1 cellular context compared by ENCODE assay signal in the genomic region with DNA sequence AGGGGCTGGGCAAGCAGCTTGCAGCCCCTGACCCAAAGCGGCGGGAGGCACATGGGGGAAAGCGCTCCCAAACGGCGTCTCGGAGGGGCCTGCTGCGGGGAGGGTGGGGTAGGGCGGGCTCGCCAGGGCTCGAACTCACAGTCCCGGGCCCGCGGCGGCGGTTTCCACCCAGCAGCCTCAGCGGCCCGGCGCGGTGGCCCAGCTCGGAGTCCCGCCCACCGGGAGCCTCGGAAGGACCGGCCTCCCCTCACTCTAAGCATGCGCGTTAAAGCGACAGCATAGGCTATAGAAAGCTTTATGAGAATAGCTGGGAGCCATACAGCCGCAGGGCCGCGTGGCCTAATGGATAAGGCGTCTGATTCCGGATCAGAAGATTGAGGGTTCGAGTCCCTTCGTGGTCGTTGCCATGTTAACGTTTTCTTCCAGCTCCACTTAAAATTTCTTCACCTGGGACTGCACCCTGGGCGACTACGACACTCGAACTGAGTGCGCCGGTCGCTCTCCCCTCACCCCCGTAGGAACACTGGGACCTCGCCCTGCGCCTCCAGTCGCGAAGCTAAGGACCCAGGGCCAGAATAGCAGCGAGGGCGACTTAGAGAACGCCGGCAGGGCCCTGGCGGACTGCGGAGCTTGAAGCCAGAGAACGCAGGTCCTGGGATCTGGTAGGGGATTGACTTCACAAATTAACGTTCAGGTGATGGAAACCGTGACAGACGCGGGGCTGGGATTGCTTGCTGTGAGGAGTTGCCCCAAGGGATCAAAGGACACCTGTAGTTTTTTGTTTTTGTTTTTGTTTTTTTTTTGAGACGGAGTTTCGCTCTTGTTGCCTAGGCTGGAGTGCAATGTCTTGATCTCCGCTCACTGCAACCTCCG.
TF ChIP-seq lines count a peak whose summit lies in the region.

No MANE protein-coding gene starts in this region.

TF ChIP-seq in GM12878, 131 proteins besides CTCF, POLR2A, EP300 and RAD21 (continues in another document):
- TF ChIP-seq YBX1 (IDR thresholded peaks at IDR 0.05): no peak
- TF ChIP-seq NRF1 (conservative IDR thresholded peaks at IDR 0.05; ENCODE audit: low read depth, low read length): peak; percentile 46
- peak; percentile 99 for TF ChIP-seq SREBF2 (IDR thresholded peaks at IDR 0.05; ENCODE audit: low read length)
- TF ChIP-seq RB1 (IDR thresholded peaks at IDR 0.05; ENCODE audit: borderline replicate concordance): peak; percentile 72; the same call in 1 of the 2 replicates
- no peak for TF ChIP-seq SIN3A (IDR thresholded peaks at IDR 0.05; ENCODE audit: low read depth, low read length)
- TF ChIP-seq KLF5 (IDR thresholded peaks at IDR 0.05; ENCODE audit: partially characterized antibody): peak; percentile 94
- no peak for TF ChIP-seq RBBP5 (conservative IDR thresholded peaks at IDR 0.05)
- TF ChIP-seq IKZF1 (conservative IDR thresholded peaks at IDR 0.05): peak; percentile 64
- peak; percentile 33; the same call in 1 of the 2 replicates for TF ChIP-seq BACH1 (IDR thresholded peaks at IDR 0.05; ENCODE audit: borderline replicate concordance)
- peak; percentile 91 for TF ChIP-seq TBL1XR1 (IDR thresholded peaks at IDR 0.05; ENCODE audit: low read depth, low read length)
- 0 out of 2 replicates have a peak, but pooled peaks have one; percentile 59 for TF ChIP-seq IRF4 (IDR thresholded peaks at IDR 0.05; ENCODE audit: low read depth, low read length)
- peak; percentile 41 for TF ChIP-seq DPF2 (IDR thresholded peaks at IDR 0.05)
- TF ChIP-seq CHD2 (IDR thresholded peaks at IDR 0.05; ENCODE audit: borderline replicate concordance, low read depth, low read length): 0 out of 2 replicates have a peak, but pooled peaks have one; percentile 25
- TF ChIP-seq GATAD2B (conservative IDR thresholded peaks at IDR 0.05; ENCODE audit: low read depth): peak; percentile 67; the same call in 1 of the 2 replicates
- TF ChIP-seq ZNF384 (IDR thresholded peaks at IDR 0.05; ENCODE audit: borderline replicate concordance, low read depth, low read length): no peak
- no peak for TF ChIP-seq BCL11A (IDR thresholded peaks at IDR 0.05; ENCODE audit: low read depth, low read length)
- peak; percentile 81 for TF ChIP-seq RUNX3 (IDR thresholded peaks at IDR 0.05; ENCODE audit: low read length)
- TF ChIP-seq SMARCA5 (IDR thresholded peaks at IDR 0.05): peak; percentile 82
- TF ChIP-seq, protein P1, sequence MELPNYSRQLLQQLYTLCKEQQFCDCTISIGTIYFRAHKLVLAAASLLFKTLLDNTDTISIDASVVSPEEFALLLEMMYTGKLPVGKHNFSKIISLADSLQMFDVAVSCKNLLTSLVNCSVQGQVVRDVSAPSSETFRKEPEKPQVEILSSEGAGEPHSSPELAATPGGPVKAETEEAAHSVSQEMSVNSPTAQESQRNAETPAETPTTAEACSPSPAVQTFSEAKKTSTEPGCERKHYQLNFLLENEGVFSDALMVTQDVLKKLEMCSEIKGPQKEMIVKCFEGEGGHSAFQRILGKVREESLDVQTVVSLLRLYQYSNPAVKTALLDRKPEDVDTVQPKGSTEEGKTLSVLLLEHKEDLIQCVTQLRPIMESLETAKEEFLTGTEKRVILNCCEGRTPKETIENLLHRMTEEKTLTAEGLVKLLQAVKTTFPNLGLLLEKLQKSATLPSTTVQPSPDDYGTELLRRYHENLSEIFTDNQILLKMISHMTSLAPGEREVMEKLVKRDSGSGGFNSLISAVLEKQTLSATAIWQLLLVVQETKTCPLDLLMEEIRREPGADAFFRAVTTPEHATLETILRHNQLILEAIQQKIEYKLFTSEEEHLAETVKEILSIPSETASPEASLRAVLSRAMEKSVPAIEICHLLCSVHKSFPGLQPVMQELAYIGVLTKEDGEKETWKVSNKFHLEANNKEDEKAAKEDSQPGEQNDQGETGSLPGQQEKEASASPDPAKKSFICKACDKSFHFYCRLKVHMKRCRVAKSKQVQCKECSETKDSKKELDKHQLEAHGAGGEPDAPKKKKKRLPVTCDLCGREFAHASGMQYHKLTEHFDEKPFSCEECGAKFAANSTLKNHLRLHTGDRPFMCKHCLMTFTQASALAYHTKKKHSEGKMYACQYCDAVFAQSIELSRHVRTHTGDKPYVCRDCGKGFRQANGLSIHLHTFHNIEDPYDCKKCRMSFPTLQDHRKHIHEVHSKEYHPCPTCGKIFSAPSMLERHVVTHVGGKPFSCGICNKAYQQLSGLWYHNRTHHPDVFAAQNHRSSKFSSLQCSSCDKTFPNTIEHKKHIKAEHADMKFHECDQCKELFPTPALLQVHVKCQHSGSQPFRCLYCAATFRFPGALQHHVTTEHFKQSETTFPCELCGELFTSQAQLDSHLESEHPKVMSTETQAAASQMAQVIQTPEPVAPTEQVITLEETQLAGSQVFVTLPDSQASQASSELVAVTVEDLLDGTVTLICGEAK (IDR thresholded peaks at IDR 0.05; ENCODE audit: borderline replicate concordance): peak; percentile 85
- TF ChIP-seq NFYA (IDR thresholded peaks at IDR 0.05; ENCODE audit: borderline replicate concordance, low read depth, low read length): no peak
- 0 out of 2 replicates have a peak, but pooled peaks have one; percentile 11 for TF ChIP-seq MXI1 (IDR thresholded peaks at IDR 0.05; ENCODE audit: low read depth, low read length)
- TF ChIP-seq, protein P2, sequence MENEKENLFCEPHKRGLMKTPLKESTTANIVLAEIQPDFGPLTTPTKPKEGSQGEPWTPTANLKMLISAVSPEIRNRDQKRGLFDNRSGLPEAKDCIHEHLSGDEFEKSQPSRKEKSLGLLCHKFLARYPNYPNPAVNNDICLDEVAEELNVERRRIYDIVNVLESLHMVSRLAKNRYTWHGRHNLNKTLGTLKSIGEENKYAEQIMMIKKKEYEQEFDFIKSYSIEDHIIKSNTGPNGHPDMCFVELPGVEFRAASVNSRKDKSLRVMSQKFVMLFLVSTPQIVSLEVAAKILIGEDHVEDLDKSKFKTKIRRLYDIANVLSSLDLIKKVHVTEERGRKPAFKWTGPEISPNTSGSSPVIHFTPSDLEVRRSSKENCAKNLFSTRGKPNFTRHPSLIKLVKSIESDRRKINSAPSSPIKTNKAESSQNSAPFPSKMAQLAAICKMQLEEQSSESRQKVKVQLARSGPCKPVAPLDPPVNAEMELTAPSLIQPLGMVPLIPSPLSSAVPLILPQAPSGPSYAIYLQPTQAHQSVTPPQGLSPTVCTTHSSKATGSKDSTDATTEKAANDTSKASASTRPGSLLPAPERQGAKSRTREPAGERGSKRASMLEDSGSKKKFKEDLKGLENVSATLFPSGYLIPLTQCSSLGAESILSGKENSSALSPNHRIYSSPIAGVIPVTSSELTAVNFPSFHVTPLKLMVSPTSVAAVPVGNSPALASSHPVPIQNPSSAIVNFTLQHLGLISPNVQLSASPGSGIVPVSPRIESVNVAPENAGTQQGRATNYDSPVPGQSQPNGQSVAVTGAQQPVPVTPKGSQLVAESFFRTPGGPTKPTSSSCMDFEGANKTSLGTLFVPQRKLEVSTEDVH (IDR thresholded peaks at IDR 0.05; ENCODE audit: low read depth, partially characterized antibody): no peak
- no peak for TF ChIP-seq FOXK2 (IDR thresholded peaks at IDR 0.05)
- TF ChIP-seq, protein P3, sequence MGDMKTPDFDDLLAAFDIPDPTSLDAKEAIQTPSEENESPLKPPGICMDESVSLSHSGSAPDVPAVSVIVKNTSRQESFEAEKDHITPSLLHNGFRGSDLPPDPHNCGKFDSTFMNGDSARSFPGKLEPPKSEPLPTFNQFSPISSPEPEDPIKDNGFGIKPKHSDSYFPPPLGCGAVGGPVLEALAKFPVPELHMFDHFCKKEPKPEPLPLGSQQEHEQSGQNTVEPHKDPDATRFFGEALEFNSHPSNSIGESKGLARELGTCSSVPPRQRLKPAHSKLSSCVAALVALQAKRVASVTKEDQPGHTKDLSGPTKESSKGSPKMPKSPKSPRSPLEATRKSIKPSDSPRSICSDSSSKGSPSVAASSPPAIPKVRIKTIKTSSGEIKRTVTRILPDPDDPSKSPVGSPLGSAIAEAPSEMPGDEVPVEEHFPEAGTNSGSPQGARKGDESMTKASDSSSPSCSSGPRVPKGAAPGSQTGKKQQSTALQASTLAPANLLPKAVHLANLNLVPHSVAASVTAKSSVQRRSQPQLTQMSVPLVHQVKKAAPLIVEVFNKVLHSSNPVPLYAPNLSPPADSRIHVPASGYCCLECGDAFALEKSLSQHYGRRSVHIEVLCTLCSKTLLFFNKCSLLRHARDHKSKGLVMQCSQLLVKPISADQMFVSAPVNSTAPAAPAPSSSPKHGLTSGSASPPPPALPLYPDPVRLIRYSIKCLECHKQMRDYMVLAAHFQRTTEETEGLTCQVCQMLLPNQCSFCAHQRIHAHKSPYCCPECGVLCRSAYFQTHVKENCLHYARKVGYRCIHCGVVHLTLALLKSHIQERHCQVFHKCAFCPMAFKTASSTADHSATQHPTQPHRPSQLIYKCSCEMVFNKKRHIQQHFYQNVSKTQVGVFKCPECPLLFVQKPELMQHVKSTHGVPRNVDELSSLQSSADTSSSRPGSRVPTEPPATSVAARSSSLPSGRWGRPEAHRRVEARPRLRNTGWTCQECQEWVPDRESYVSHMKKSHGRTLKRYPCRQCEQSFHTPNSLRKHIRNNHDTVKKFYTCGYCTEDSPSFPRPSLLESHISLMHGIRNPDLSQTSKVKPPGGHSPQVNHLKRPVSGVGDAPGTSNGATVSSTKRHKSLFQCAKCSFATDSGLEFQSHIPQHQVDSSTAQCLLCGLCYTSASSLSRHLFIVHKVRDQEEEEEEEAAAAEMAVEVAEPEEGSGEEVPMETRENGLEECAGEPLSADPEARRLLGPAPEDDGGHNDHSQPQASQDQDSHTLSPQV (IDR thresholded peaks at IDR 0.05): no peak
- TF ChIP-seq, protein P4, sequence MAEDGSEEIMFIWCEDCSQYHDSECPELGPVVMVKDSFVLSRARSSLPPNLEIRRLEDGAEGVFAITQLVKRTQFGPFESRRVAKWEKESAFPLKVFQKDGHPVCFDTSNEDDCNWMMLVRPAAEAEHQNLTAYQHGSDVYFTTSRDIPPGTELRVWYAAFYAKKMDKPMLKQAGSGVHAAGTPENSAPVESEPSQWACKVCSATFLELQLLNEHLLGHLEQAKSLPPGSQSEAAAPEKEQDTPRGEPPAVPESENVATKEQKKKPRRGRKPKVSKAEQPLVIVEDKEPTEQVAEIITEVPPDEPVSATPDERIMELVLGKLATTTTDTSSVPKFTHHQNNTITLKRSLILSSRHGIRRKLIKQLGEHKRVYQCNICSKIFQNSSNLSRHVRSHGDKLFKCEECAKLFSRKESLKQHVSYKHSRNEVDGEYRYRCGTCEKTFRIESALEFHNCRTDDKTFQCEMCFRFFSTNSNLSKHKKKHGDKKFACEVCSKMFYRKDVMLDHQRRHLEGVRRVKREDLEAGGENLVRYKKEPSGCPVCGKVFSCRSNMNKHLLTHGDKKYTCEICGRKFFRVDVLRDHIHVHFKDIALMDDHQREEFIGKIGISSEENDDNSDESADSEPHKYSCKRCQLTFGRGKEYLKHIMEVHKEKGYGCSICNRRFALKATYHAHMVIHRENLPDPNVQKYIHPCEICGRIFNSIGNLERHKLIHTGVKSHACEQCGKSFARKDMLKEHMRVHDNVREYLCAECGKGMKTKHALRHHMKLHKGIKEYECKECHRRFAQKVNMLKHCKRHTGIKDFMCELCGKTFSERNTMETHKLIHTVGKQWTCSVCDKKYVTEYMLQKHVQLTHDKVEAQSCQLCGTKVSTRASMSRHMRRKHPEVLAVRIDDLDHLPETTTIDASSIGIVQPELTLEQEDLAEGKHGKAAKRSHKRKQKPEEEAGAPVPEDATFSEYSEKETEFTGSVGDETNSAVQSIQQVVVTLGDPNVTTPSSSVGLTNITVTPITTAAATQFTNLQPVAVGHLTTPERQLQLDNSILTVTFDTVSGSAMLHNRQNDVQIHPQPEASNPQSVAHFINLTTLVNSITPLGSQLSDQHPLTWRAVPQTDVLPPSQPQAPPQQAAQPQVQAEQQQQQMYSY (CRISPR knock-in tag; IDR thresholded peaks at IDR 0.05): no peak
- no peak; the same call in 2 of the 3 replicates for TF ChIP-seq POU2F2 (IDR thresholded peaks at IDR 0.05; ENCODE audit: borderline replicate concordance, low read depth, low read length)
- no peak for TF ChIP-seq BMI1 (IDR thresholded peaks at IDR 0.05; ENCODE audit: borderline replicate concordance)
- peak; percentile 99 for TF ChIP-seq TARDBP (IDR thresholded peaks at IDR 0.05; ENCODE audit: borderline replicate concordance)
- TF ChIP-seq, protein P5, sequence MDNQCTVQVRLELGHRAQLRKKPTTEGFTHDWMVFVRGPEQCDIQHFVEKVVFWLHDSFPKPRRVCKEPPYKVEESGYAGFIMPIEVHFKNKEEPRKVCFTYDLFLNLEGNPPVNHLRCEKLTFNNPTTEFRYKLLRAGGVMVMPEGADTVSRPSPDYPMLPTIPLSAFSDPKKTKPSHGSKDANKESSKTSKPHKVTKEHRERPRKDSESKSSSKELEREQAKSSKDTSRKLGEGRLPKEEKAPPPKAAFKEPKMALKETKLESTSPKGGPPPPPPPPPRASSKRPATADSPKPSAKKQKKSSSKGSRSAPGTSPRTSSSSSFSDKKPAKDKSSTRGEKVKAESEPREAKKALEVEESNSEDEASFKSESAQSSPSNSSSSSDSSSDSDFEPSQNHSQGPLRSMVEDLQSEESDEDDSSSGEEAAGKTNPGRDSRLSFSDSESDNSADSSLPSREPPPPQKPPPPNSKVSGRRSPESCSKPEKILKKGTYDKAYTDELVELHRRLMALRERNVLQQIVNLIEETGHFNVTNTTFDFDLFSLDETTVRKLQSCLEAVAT (IDR thresholded peaks at IDR 0.05): peak; percentile 62
- no peak for TF ChIP-seq SP1 (IDR thresholded peaks at IDR 0.05; ENCODE audit: low read depth, low read length)
- no peak for TF ChIP-seq NR2C2 (IDR thresholded peaks at IDR 0.05; ENCODE audit: borderline replicate concordance, control insufficient read depth, insufficient read length, low read depth)
- TF ChIP-seq CBFB (IDR thresholded peaks at IDR 0.05; ENCODE audit: low read depth): peak; percentile 62; the same call in 1 of the 2 replicates
- TF ChIP-seq, protein P6, sequence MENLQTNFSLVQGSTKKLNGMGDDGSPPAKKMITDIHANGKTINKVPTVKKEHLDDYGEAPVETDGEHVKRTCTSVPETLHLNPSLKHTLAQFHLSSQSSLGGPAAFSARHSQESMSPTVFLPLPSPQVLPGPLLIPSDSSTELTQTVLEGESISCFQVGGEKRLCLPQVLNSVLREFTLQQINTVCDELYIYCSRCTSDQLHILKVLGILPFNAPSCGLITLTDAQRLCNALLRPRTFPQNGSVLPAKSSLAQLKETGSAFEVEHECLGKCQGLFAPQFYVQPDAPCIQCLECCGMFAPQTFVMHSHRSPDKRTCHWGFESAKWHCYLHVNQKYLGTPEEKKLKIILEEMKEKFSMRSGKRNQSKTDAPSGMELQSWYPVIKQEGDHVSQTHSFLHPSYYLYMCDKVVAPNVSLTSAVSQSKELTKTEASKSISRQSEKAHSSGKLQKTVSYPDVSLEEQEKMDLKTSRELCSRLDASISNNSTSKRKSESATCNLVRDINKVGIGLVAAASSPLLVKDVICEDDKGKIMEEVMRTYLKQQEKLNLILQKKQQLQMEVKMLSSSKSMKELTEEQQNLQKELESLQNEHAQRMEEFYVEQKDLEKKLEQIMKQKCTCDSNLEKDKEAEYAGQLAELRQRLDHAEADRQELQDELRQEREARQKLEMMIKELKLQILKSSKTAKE (IDR thresholded peaks at IDR 0.05; ENCODE audit: low read depth, poor library complexity, severe bottlenecking): peak; percentile 82
- no peak for TF ChIP-seq RAD51 (IDR thresholded peaks at IDR 0.05)
- peak; percentile 97 for TF ChIP-seq ZSCAN29 (IDR thresholded peaks at IDR 0.05)
- TF ChIP-seq STAT1 (conservative IDR thresholded peaks at IDR 0.05): peak; percentile 89; the same call in 1 of the 2 replicates
- TF ChIP-seq EZH2 (IDR thresholded peaks at IDR 0.05; ENCODE audit: borderline replicate concordance, control insufficient read depth, low read depth, low read length): no peak
- TF ChIP-seq, protein P7, sequence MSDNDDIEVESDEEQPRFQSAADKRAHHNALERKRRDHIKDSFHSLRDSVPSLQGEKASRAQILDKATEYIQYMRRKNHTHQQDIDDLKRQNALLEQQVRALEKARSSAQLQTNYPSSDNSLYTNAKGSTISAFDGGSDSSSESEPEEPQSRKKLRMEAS (IDR thresholded peaks at IDR 0.05; ENCODE audit: low read depth, low read length): no peak
- peak in 1 of 2 experiments; percentile 15; a peak in 1 of 4 replicates for TF ChIP-seq BHLHE40 (IDR thresholded peaks at IDR 0.05; ENCODE audit: borderline replicate concordance in 1 of 2, low read depth in 2 of 2, low read length in 1 of 2)
